In the genomic region with DNA sequence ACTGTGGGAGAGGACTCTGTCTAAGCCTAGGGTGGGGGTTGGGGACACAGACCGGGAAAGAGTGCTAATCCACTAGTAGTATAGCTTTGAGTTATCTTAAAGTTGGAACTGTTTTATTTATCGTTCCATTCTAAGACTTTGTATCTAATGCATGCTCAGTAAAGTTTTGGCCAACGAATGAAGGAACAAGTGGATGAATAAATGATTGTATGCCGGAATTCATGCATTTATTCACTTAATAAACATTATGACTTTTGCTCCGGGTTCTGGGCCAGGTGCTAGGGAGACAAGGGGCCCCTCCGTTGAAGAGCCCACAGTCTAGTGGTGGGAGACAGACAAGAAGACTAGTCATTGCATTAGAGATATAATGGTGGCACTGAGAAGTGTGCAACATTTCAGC, we compare ENCODE assay signal across 8 cellular contexts. TPM values are rescaled to one million over a fixed set of nuclear protein-coding genes. Genes with fewer than 3 reads are reported as not detected.
DNase-seq lines count a peak whose midpoint lies in the region; ATAC-seq and TF ChIP-seq lines count a peak whose summit lies in the region.

No MANE protein-coding gene starts in this region.

- peak overlapping the region; percentile 77 to 90 for H3K4me3 ChIP-seq in right atrium auricular region
- H3K4me3 ChIP-seq in breast epithelium: peak overlapping the region; percentile 81 to 94 (median 83)
- peak overlapping the region; percentile 93 for H3K4me3 ChIP-seq in mucosa of descending colon
- peak overlapping the region; percentile 19 to 88 for H3K4me3 ChIP-seq in aorta (ENCODE audit: low read length in 2 of 2)

- TF ChIP-seq CTCF in right atrium auricular region (IDR thresholded peaks at IDR 0.05): no peak
- no peak for TF ChIP-seq CTCF in breast epithelium (IDR thresholded peaks at IDR 0.05)
- no peak for TF ChIP-seq CTCF in mucosa of descending colon (IDR thresholded peaks at IDR 0.05)
- TF ChIP-seq CTCF in GM13977 (IDR thresholded peaks at IDR 0.05; ENCODE audit: extremely low read depth, insufficient read depth, missing control alignments): no peak

- in situ Hi-C loops in GM13977 (cut with MboI; ENCODE audit: low pct_unique_long_range_greater_than_20kb, low sequenced_read_pairs, unreplicated experiment): no loop called here

- TF ChIP-seq POLR2A in breast epithelium (IDR thresholded peaks at IDR 0.05): no peak

- H3K27ac ChIP-seq in right atrium auricular region (peak overlapping the region; percentile 83 to 92), breast epithelium (peak overlapping the region; percentile 85 to 87), aorta (ENCODE audit: low read depth in 1 of 2, low read length in 2 of 2) (peak overlapping the region in 1 of 2 donors; percentile 14)

- no peaks in the 10 kb centered on the region for H3K9me3 ChIP-seq in right atrium auricular region
- no peaks in the 10 kb centered on the region for H3K9me3 ChIP-seq in breast epithelium
- no peaks in the 10 kb centered on the region for H3K9me3 ChIP-seq in mucosa of descending colon
- no peaks in the 10 kb centered on the region for H3K9me3 ChIP-seq in aorta (ENCODE audit: control insufficient read depth, low read length)

- WGBS in aorta, 2 donors: 4% methylated on average over 6 of the region's 6 CpGs

- no peak for ATAC-seq in Right ventricle myocardium inferior
- no peak for ATAC-seq in mucosa of descending colon
- peak; percentile 2 for ATAC-seq in aorta (ENCODE audit: low FRiP score)

- no peaks in the 10 kb centered on the region for H3K27me3 ChIP-seq in right atrium auricular region
- H3K27me3 ChIP-seq in breast epithelium: no peaks in the 10 kb centered on the region
- no peaks in the 10 kb centered on the region for H3K27me3 ChIP-seq in aorta (ENCODE audit: control insufficient read depth in 1 of 2, insufficient read depth in 2 of 2, low read length in 1 of 2)

- H3K36me3 ChIP-seq in right atrium auricular region (no peaks in the 10 kb centered on the region), breast epithelium (no peaks in the 10 kb centered on the region), mucosa of descending colon (ENCODE audit: low read depth) (no peaks in the 10 kb centered on the region), aorta (ENCODE audit: control insufficient read depth in 1 of 2, insufficient read depth in 2 of 2, low read length in 1 of 2) (no peaks in the 10 kb centered on the region)

- H3K4me1 ChIP-seq in right atrium auricular region: peaks cover 0 to 52% of the 10 kb centered on the region in 2 donors
- peaks cover 3 to 6% of the 10 kb centered on the region in 2 donors for H3K4me1 ChIP-seq in breast epithelium
- peaks cover 13% of the 10 kb centered on the region for H3K4me1 ChIP-seq in mucosa of descending colon (ENCODE audit: low read depth)
- peaks cover 1 to 7% of the 10 kb centered on the region in 2 donors for H3K4me1 ChIP-seq in aorta (ENCODE audit: control insufficient read depth in 1 of 2, insufficient read depth in 2 of 2, low read length in 2 of 2)

- DNase-seq in right atrium auricular region (ENCODE audit: low spot score) (no peak), Right ventricle myocardium inferior (ENCODE audit: missing footprints) (no peak), breast epithelium (ENCODE audit: low spot score in 2 of 2) (no peak), mucosa of descending colon (no peak), aorta (no peak), anterior cingulate cortex (lab: John Stamatoyannopoulos, UW) (no peak), NCI-H2227 treated with DMSO at 0.1 percent for 48 hours (lab: John Stamatoyannopoulos, UW) (no peak), GM13977 (ENCODE audit: low spot score) (no peak)

- intact Hi-C loops in Right ventricle myocardium inferior (cut with DNase I): loop anchor here (5.0 to 10.0 kb wide), 3 partner anchors 142 to 495 kb away; partner anchors contain the start of gene INPPL1
- intact Hi-C loops in breast epithelium (cut with DNase I; ENCODE audit: low total_unique reads): no loop called here
- intact Hi-C loops in mucosa of descending colon (cut with DNase I, micrococcal nuclease): no loop called here
- intact Hi-C loops in aorta (cut with DNase I): loop anchor here in 1 of 2 donors (2.0 kb wide), 1 partner anchor 183 kb away; the partner anchor contains the start of gene ANAPC15

RNA-seq across cellular contexts. Expression of gene RNF121, which starts 0.6 kb away (rescaled TPM):
- total RNA-seq in right atrium auricular region (10 to 100 TPM; 21.6 to 25.8 TPM), Right ventricle myocardium inferior (23.0 TPM), breast epithelium (10 to 100 TPM; 21.8 to 39.0 (median 37.3) TPM), mucosa of descending colon (10 to 100 TPM; 37.0 to 41.0 (median 37.4) TPM), aorta (10 to 100 TPM; 38.3 to 38.6 TPM)
- 10 to 100 TPM; 20.8 to 22.8 TPM for polyA plus RNA-seq in aorta

RNA-seq across cellular contexts. Expression of gene XNDC1N, which starts 1.1 kb away (rescaled TPM):
- total RNA-seq in right atrium auricular region (1 to 10 TPM; 1.4 to 1.5 TPM), Right ventricle myocardium inferior (3.2 TPM), breast epithelium (10 to 100 TPM; 10.2 to 14.0 (median 12.8) TPM), mucosa of descending colon (10 to 100 TPM; 11.7 to 18.0 (median 12.7) TPM), aorta (10 to 100 TPM in 1 of 2 donors, 1 to 10 TPM in 1; 8.2 to 12.8 TPM)
- 1 to 10 TPM; 3.9 to 4.7 TPM for polyA plus RNA-seq in aorta

RNA-seq across cellular contexts. Expression of gene DEFB131B, which starts 51.2 kb away (rescaled TPM):
- total RNA-seq in right atrium auricular region (not detected), Right ventricle myocardium inferior (not detected), breast epithelium (not detected), mucosa of descending colon (not detected), aorta (not detected)
- not detected for polyA plus RNA-seq in aorta
